Comparison of ENCODE assay signal across 10 cellular contexts in genomic region chr6:156827382-156827781, GRCh38. TPM values are rescaled to one million over a fixed set of nuclear protein-coding genes. Genes with fewer than 3 reads are reported as not detected.
DNase-seq lines count a peak whose midpoint lies in the region; ATAC-seq and TF ChIP-seq lines count a peak whose summit lies in the region.
"Had no signal": no experiment of that assay in that cellular context is flagged by ENCODE, and none has a peak within 500 bp of the region (broad histone marks: within the 10 kb centered on the region; RNA-seq: fewer than 3 reads in every experiment).

No MANE protein-coding gene starts in this region.

- no peak overlapping the region for H3K27ac ChIP-seq in CD4-positive, alpha-beta memory T cell (ENCODE audit: low read depth, low read length)
- H3K27ac ChIP-seq in sigmoid colon = peak overlapping the region; percentile 19 to 76 (median 60)

- H3K4me1 Mint-ChIP-seq in CD4-positive, alpha-beta memory T cell = peaks cover 59 to 92% (median 75%) of the 10 kb centered on the region in 4 donors
- H3K4me1 Mint-ChIP-seq in activated CD4-positive, alpha-beta memory T cell treated with anti-CD3 and anti-CD28 coated beads for 36 hours (ENCODE audit: low read depth) = peaks cover 82% of the 10 kb centered on the region

- no peak for DNase-seq in CD4-positive, alpha-beta memory T cell
- DNase-seq in foreskin fibroblast (peak; percentile 77 to 86), sigmoid colon (no peak), glomerular visceral epithelial cell (ENCODE audit: extremely low spot score) (no peak), NCI-H1436 (lab: John Stamatoyannopoulos, UW) (no peak), DMS114 treated with DMSO at 0.1 percent for 48 hours (lab: John Stamatoyannopoulos, UW; ENCODE audit: unreplicated experiment) (no peak)
- no peak for DNase-seq in activated CD4-positive, alpha-beta memory T cell treated with anti-CD3 and anti-CD28 coated beads for 36 hours
- DNase-seq: activated T-cell treated with anti-CD3 and anti-CD28 coated beads, Interleukin-2, amount 50 U/mL, for 48 hours; NCI-H526 had no signal

- no peaks in the 10 kb centered on the region for H3K27me3 ChIP-seq in CD4-positive, alpha-beta memory T cell (ENCODE audit: insufficient read depth, low read length)
- H3K27me3 ChIP-seq in sigmoid colon = no peaks in the 10 kb centered on the region

- peaks cover 29 to 38% of the 10 kb centered on the region in 2 donors for H3K36me3 Mint-ChIP-seq in CD4-positive, alpha-beta memory T cell
- peaks cover 13% of the 10 kb centered on the region for H3K36me3 Mint-ChIP-seq in activated CD4-positive, alpha-beta memory T cell treated with anti-CD3 and anti-CD28 coated beads for 36 hours

- H3K9me3 Mint-ChIP-seq in CD4-positive, alpha-beta memory T cell = no peaks in the 10 kb centered on the region
- H3K9me3 Mint-ChIP-seq in activated CD4-positive, alpha-beta memory T cell treated with anti-CD3 and anti-CD28 coated beads for 36 hours = no peaks in the 10 kb centered on the region

- H3K36me3 ChIP-seq in CD4-positive, alpha-beta memory T cell (ENCODE audit: insufficient read depth, low read length) = no peaks in the 10 kb centered on the region
- H3K36me3 ChIP-seq in sigmoid colon = peaks cover 0 to 5% (median 0%) of the 10 kb centered on the region in 4 donors

- peaks cover 60% of the 10 kb centered on the region for H3K4me1 ChIP-seq in CD4-positive, alpha-beta memory T cell (ENCODE audit: insufficient read depth, low read length)
- peaks cover 0 to 75% (median 51%) of the 10 kb centered on the region in 4 donors for H3K4me1 ChIP-seq in sigmoid colon

- WGBS in sigmoid colon, 2 donors = 57 to 67% methylated on average over 4 of the region's 4 CpGs

- peak overlapping the region in 4 of 7 donors; percentile 3 to 68 (median 23) for H3K27ac Mint-ChIP-seq in CD4-positive, alpha-beta memory T cell
- H3K27ac Mint-ChIP-seq in activated CD4-positive, alpha-beta memory T cell treated with anti-CD3 and anti-CD28 coated beads for 36 hours = no peak overlapping the region

- no peaks in the 10 kb centered on the region for H3K27me3 Mint-ChIP-seq in CD4-positive, alpha-beta memory T cell
- H3K27me3 Mint-ChIP-seq in activated CD4-positive, alpha-beta memory T cell treated with anti-CD3 and anti-CD28 coated beads for 36 hours = no peaks in the 10 kb centered on the region

- no peak for TF ChIP-seq POLR2A in sigmoid colon (IDR thresholded peaks at IDR 0.05)

- H3K4me3 ChIP-seq in CD4-positive, alpha-beta memory T cell (ENCODE audit: low read length in 2 of 2) = no peak overlapping the region
- H3K4me3 ChIP-seq in foreskin fibroblast (ENCODE audit: low read depth in 1 of 2, low read length in 2 of 2) (no peak overlapping the region), sigmoid colon (no peak overlapping the region)

- peak in 1 of 4 donors; percentile 65 for TF ChIP-seq EP300 in sigmoid colon (IDR thresholded peaks at IDR 0.05)

- peak; percentile 70 for ATAC-seq in SK-N-SH treated with all-trans-retinoic acid at 6 μM for 48 hours

- no peak for TF ChIP-seq CTCF in foreskin fibroblast (IDR thresholded peaks at IDR 0.05; ENCODE audit: low read depth, low read length)
- no peak for TF ChIP-seq CTCF in sigmoid colon (IDR thresholded peaks at IDR 0.05)

- H3K9me3 ChIP-seq in CD4-positive, alpha-beta memory T cell (ENCODE audit: control insufficient read depth in 1 of 2, low read length in 2 of 2) = no peaks in the 10 kb centered on the region
- no peaks in the 10 kb centered on the region for H3K9me3 ChIP-seq in sigmoid colon

- CTCF ChIA-PET in CD4-positive, alpha-beta memory T cell (lab: Charles Lee; ENCODE audit: partially characterized antibody) = interaction anchor here (1.7 kb wide), 1 partner anchor 7 kb away, joined by 7 read pairs; no protein-coding TSS in a partner anchor
- CTCF ChIA-PET in activated CD4-positive, alpha-beta memory T cell treated with anti-CD3 and anti-CD28 coated beads for 36 hours (lab: Charles Lee) = no interaction called here

- H3K4me3 Mint-ChIP-seq in CD4-positive, alpha-beta memory T cell = peak overlapping the region in 2 of 8 donors; percentile 12 to 13
- H3K4me3 Mint-ChIP-seq in activated CD4-positive, alpha-beta memory T cell treated with anti-CD3 and anti-CD28 coated beads for 36 hours = no peak overlapping the region

- POLR2A ChIA-PET in CD4-positive, alpha-beta memory T cell (lab: Charles Lee; ENCODE audit: partially characterized antibody) = interaction anchor here (1.3 to 1.4 kb wide), 2 partner anchors 50 to 141 kb away, joined by 3 to 5 read pairs; partner anchors contain the start of gene ARID1B
- POLR2A ChIA-PET in activated CD4-positive, alpha-beta memory T cell treated with anti-CD3 and anti-CD28 coated beads for 36 hours (lab: Charles Lee) = interaction anchor here (0.6 kb wide), 1 partner anchor 153 kb away, joined by 3 read pairs; no protein-coding TSS in a partner anchor

- intact Hi-C loops in CD4-positive, alpha-beta memory T cell (cut with micrococcal nuclease) = loop anchor here (5.0 kb wide), 1 partner anchor 45 kb away; no protein-coding TSS in a partner anchor
- intact Hi-C loops in sigmoid colon (cut with DNase I) = loop anchor here (5.0 kb wide), 1 partner anchor 45 kb away; no protein-coding TSS in a partner anchor
- intact Hi-C loops in activated CD4-positive, alpha-beta memory T cell treated with anti-CD3 and anti-CD28 coated beads for 36 hours (cut with micrococcal nuclease) = loop anchor here (5.0 kb wide), 1 partner anchor 265 kb away; no protein-coding TSS in a partner anchor

TF ChIP-seq in SK-N-SH treated with all-trans-retinoic acid at 6 μM for 48 hours, 23 proteins besides CTCF, POLR2A, EP300 and RAD21:
- peak; percentile 66; the same call in 1 of the 2 replicates for TF ChIP-seq TCF4 (CRISPR knock-in tag; IDR thresholded peaks at IDR 0.05; ENCODE audit: borderline replicate concordance)
- no peak for TF ChIP-seq ZFP3 (CRISPR knock-in tag; IDR thresholded peaks at IDR 0.05)
- peak; percentile 62; the same call in 1 of the 2 replicates for TF ChIP-seq TSHZ2 (CRISPR knock-in tag; IDR thresholded peaks at IDR 0.05)
- no peak for TF ChIP-seq ZFP30 (CRISPR knock-in tag; IDR thresholded peaks at IDR 0.05)
- no peak for TF ChIP-seq OSR1 (CRISPR knock-in tag; IDR thresholded peaks at IDR 0.05)

RNA-seq across cellular contexts. Expression of gene ARID1B, which starts 50.2 kb away (rescaled TPM):
- total RNA-seq in CD4-positive, alpha-beta memory T cell = 100 to 1,000 TPM; 118 to 131 TPM
- 10 to 100 TPM in 1 of 2 donors, 1 to 10 TPM in 1; 5.4 to 26.5 TPM for polyA plus RNA-seq in CD4-positive, alpha-beta memory T cell
- 100 to 1,000 TPM in 1 of 4 donors, 10 to 100 TPM in 3; 69.6 to 115 (median 78.8) TPM for total RNA-seq in sigmoid colon
- 10 to 100 TPM in 1 of 3 donors, 1 to 10 TPM in 2; 8.4 to 30.4 (median 8.6) TPM for polyA plus RNA-seq in sigmoid colon
- total RNA-seq in activated CD4-positive, alpha-beta memory T cell treated with anti-CD3 and anti-CD28 coated beads for 36 hours = 10 to 100 TPM; 39.0 to 41.5 TPM

Comparison
In these comparisons a context has a peak if more than half of its experiments do, and no peak if none do; other contexts are left out.
1. DNase-seq: peak in foreskin fibroblast (2 of 2); none in CD4-positive, alpha-beta memory T cell (0 of 5), sigmoid colon (single experiment), glomerular visceral epithelial cell (single experiment), NCI-H1436 (single experiment), activated CD4-positive, alpha-beta memory T cell treated with anti-CD3 and anti-CD28 coated beads for 36 hours (single experiment) and DMS114 treated with DMSO at 0.1 percent for 48 hours (single experiment).